In the genomic region with DNA sequence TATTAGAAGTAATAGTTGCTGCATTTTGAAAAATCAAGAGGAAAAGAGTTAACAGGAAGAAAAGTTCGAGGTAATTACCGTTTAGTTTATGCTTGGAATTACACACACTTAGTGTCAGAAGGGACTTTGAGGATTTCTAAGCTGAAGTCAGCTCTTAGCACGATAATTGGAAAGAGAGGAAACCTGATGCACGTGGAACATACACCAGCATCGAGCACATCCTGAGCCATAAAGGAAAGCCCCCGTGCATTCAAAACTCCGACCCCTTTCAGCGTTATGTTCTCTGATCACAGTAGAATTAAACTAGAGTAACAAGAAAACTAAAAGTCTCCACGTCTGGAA, we compare ENCODE assay signal across 8 cellular contexts. TPM values are rescaled to one million over a fixed set of nuclear protein-coding genes. Genes with fewer than 3 reads are reported as not detected.
DNase-seq lines count a peak whose midpoint lies in the region; ATAC-seq, FAIRE-seq and TF ChIP-seq lines count a peak whose summit lies in the region.

No MANE protein-coding gene starts in this region.

- DNase-seq in DND-41 = peak; percentile 29
- peak; percentile 12 for DNase-seq in IMR-90
- DNase-seq in bronchial epithelial cell (ENCODE audit: low read depth) = no peak
- DNase-seq in naive thymus-derived CD8-positive, alpha-beta T cell = no peak
- no peak for DNase-seq in D341Med (ENCODE audit: low spot score)
- DNase-seq in NAMALWA (ENCODE audit: low spot score) = no peak
- DNase-seq in NOMO-1 treated with DMSO at 0.1 percent for 48 hours (lab: John Stamatoyannopoulos, UW; ENCODE audit: unreplicated experiment) = no peak

- H3K79me2 ChIP-seq in DND-41 (ENCODE audit: insufficient read depth, low read length) = peaks cover 29% of the 10 kb centered on the region

- H3K9me3 ChIP-seq in DND-41 (ENCODE audit: insufficient read depth, low read length, severe bottlenecking) (no peaks in the 10 kb centered on the region), IMR-90 (ENCODE audit: control insufficient read depth, insufficient read depth, low read length) (no peaks in the 10 kb centered on the region)

- H3K9ac ChIP-seq in DND-41 (ENCODE audit: low read depth, low read length) (peak overlapping the region; percentile 76), IMR-90 (ENCODE audit: low read depth, low read length) (peak overlapping the region; percentile 62)

- CTCF ChIA-PET in IMR-90 (lab: Yijun Ruan, JAX) = interaction anchor here (0.6 to 1.0 kb wide), 2 partner anchors 13 to 717 kb away, joined by 3 to 7 read pairs; no protein-coding TSS in a partner anchor

- H3K36me3 ChIP-seq in DND-41 (ENCODE audit: insufficient read depth, low read length) (peaks cover 6% of the 10 kb centered on the region), IMR-90 (ENCODE audit: control insufficient read depth, insufficient read depth, low read length) (no peaks in the 10 kb centered on the region), bronchial epithelial cell (ENCODE audit: control insufficient read depth, insufficient read depth, low read length) (no peaks in the 10 kb centered on the region)

- H3K14ac ChIP-seq in IMR-90 (replicated peaks; ENCODE audit: low read depth, low read length) = peak overlapping the region; percentile 87; the same call in 1 of the 2 replicates

- H2AK9ac ChIP-seq in IMR-90 (replicated peaks; ENCODE audit: low read depth, low read length, poor library complexity) = no peak overlapping the region

- H3K18ac ChIP-seq in IMR-90 (ENCODE audit: low read depth, low read length) = no peak overlapping the region

- no peaks in the 10 kb centered on the region for H4K20me1 ChIP-seq in DND-41 (ENCODE audit: insufficient read depth, low read length)
- no peaks in the 10 kb centered on the region; the same call in 1 of the 2 replicates for H4K20me1 ChIP-seq in IMR-90 (ENCODE audit: insufficient read depth, low read length)

- dilution Hi-C loops in IMR-90 (cut with HindIII; ENCODE audit: low sequenced_read_pairs, unreplicated experiment) = no loop called here

- H2AFZ ChIP-seq in DND-41 (ENCODE audit: low read depth, low read length) (peak overlapping the region; percentile 98), IMR-90 (replicated peaks; ENCODE audit: low read length, poor library complexity) (peak overlapping the region; percentile 81)

- no peaks in the 10 kb centered on the region for H3K9me3 Mint-ChIP-seq in naive thymus-derived CD8-positive, alpha-beta T cell

- no peak overlapping the region for H2BK20ac ChIP-seq in IMR-90 (ENCODE audit: low read depth, low read length)

- H3K9me1 ChIP-seq in IMR-90 (ENCODE audit: insufficient read depth, low read length) = peaks cover 3% of the 10 kb centered on the region

- peak overlapping the region; percentile 28 to 99; a peak in 3 of 4 replicates for H3K4me3 ChIP-seq in DND-41 (ENCODE audit: low read depth in 1 of 2, low read length in 2 of 2)
- peak overlapping the region; percentile 100 for H3K4me3 ChIP-seq in IMR-90 (ENCODE audit: insufficient read depth, low read depth, low read length)
- H3K4me3 ChIP-seq in bronchial epithelial cell (ENCODE audit: low read depth, low read length) = peak overlapping the region; percentile 97

- H2AK5ac ChIP-seq in IMR-90 (ENCODE audit: low read depth, low read length) = no peak overlapping the region

- intact Hi-C loops in IMR-90 (cut with micrococcal nuclease) = loop anchor here (10.0 kb wide), 1 partner anchor 975 kb away; no protein-coding TSS in a partner anchor

- H3K27me3 Mint-ChIP-seq in naive thymus-derived CD8-positive, alpha-beta T cell = peaks cover 0 to 18% (median 7%) of the 10 kb centered on the region in 5 donors

- no peak for TF ChIP-seq CTCF in DND-41 (IDR thresholded peaks at IDR 0.05; ENCODE audit: borderline replicate concordance, extremely low read depth, low read length, poor library complexity, severe bottlenecking)
- TF ChIP-seq CTCF in IMR-90 (conservative IDR thresholded peaks at IDR 0.05; ENCODE audit: low read depth, low read length) = no peak
- no peak for TF ChIP-seq CTCF in bronchial epithelial cell (IDR thresholded peaks at IDR 0.05; ENCODE audit: insufficient read depth, low read length, severe bottlenecking)

- no peak for TF ChIP-seq RAD21 in IMR-90 (IDR thresholded peaks at IDR 0.05; ENCODE audit: low read length)

- H3K27me3 ChIP-seq in DND-41 (ENCODE audit: insufficient read depth, low read length, poor library complexity) (no peaks in the 10 kb centered on the region), IMR-90 (ENCODE audit: control insufficient read depth, insufficient read depth, low read length) (peaks cover 11% of the 10 kb centered on the region), bronchial epithelial cell (ENCODE audit: control insufficient read depth, insufficient read depth, low read length) (no peaks in the 10 kb centered on the region)

- peaks cover 16 to 40% (median 37%) of the 10 kb centered on the region in 4 donors for H3K4me1 Mint-ChIP-seq in naive thymus-derived CD8-positive, alpha-beta T cell

- POLR2A ChIA-PET in IMR-90 (lab: Charles Lee; ENCODE audit: unreplicated experiment) = no interaction called here
- POLR2A ChIA-PET in naive thymus-derived CD8-positive, alpha-beta T cell (lab: Charles Lee) = interaction anchor here (0.6 to 1.2 kb wide), 4 partner anchors 12 to 1213 kb away, joined by 3 to 7 read pairs (median 4); no protein-coding TSS in a partner anchor

- H2BK15ac ChIP-seq in IMR-90 (ENCODE audit: low read depth, low read length) = no peak overlapping the region

- H3K4me2 ChIP-seq in DND-41 (ENCODE audit: insufficient read depth, low read length) (peak overlapping the region; percentile 87), IMR-90 (ENCODE audit: low read depth, low read length) (peak overlapping the region; percentile 86)

- peak; percentile 53 for ATAC-seq in DND-41 (ENCODE audit: insufficient read depth, low read depth)
- ATAC-seq in GM21390 (IDR thresholded peaks at IDR 0.05; ENCODE audit: unreplicated experiment) = peak; percentile 16
- ATAC-seq in IMR-90 (ENCODE audit: low read depth) = peak; percentile 15
- ATAC-seq in naive thymus-derived CD8-positive, alpha-beta T cell = peak; percentile 18 to 31

- H3K56ac ChIP-seq in IMR-90 (ENCODE audit: extremely low read depth, insufficient read depth, low read length) = no peak overlapping the region; the same call in 1 of the 2 replicates

- no CpG with 5 or more reads among the region's 9 CpGs for WGBS in IMR-90 (ENCODE audit: extremely low coverage in 2 of 2, insufficient read length in 1 of 2), 2 experiments

- H3K4me1 ChIP-seq in DND-41 (ENCODE audit: insufficient read depth, low read length) (peaks cover 46% of the 10 kb centered on the region), IMR-90 (ENCODE audit: control insufficient read depth, insufficient read depth, low read length) (peaks cover 2% of the 10 kb centered on the region; the same call in 1 of the 2 replicates)

- TF ChIP-seq POLR2A in IMR-90 (IDR thresholded peaks at IDR 0.05; ENCODE audit: low read depth, low read length) = no peak

- H3K23ac ChIP-seq in IMR-90 (ENCODE audit: low read depth, low read length) = peak overlapping the region; percentile 91; the same call in 1 of the 2 replicates

- no peak overlapping the region for H4K91ac ChIP-seq in IMR-90 (ENCODE audit: insufficient read depth, low read depth, low read length)

- H2BK120ac ChIP-seq in IMR-90 (ENCODE audit: low read depth, low read length) = no peak overlapping the region

- peaks cover 17 to 19% of the 10 kb centered on the region in 2 experiments for H3K79me1 ChIP-seq in IMR-90 (ENCODE audit: low read depth in 1 of 2, low read length in 2 of 2)

- in situ Hi-C loops in IMR-90 (cut with MboI; ENCODE audit: low sequenced_read_pairs) = loop anchor here (10.0 to 25.0 kb wide), 2 partner anchors 1255 to 1398 kb away; a partner anchor contains a TSS

- no peak for FAIRE-seq in bronchial epithelial cell (lab: Jason Lieb, UNC)

- BruUV-seq in IMR-90 (replicated peaks; lab: Mats Ljungman, UMichigan) = no TSS peak

- peak overlapping the region; percentile 82 to 86; a peak in 3 of 4 replicates for H4K8ac ChIP-seq in IMR-90 (ENCODE audit: low read depth in 2 of 2, low read length in 2 of 2)

- peak overlapping the region; percentile 30 to 93 (median 84) for H3K27ac Mint-ChIP-seq in naive thymus-derived CD8-positive, alpha-beta T cell

- no peak overlapping the region for H2BK5ac ChIP-seq in IMR-90 (ENCODE audit: low read depth, low read length, poor library complexity, severe bottlenecking)

- no peak overlapping the region for H3K4ac ChIP-seq in IMR-90 (ENCODE audit: low read depth, low read length)

- no peak overlapping the region for H4K5ac ChIP-seq in IMR-90 (ENCODE audit: low read depth, low read length)

- peaks cover 0 to 3% (median 0%) of the 10 kb centered on the region in 3 donors for H3K36me3 Mint-ChIP-seq in naive thymus-derived CD8-positive, alpha-beta T cell

- peak overlapping the region; percentile 71 for H3K27ac ChIP-seq in DND-41 (ENCODE audit: low read length)
- no peak overlapping the region for H3K27ac ChIP-seq in IMR-90 (ENCODE audit: insufficient read depth, low read length)

- H3K4me3 Mint-ChIP-seq in naive thymus-derived CD8-positive, alpha-beta T cell = peak overlapping the region; percentile 79 to 94 (median 88)

TF ChIP-seq in IMR-90, 13 proteins besides CTCF, POLR2A, EP300 and RAD21 (continues in another document):
- TF ChIP-seq FOS (IDR thresholded peaks at IDR 0.05; ENCODE audit: low read depth, low read length) (no peak), CEBPB (IDR thresholded peaks at IDR 0.05; ENCODE audit: low read depth, low read length) (no peak), NFE2L2 (IDR thresholded peaks at IDR 0.05; ENCODE audit: low read depth, low read length) (no peak), BHLHE40 (IDR thresholded peaks at IDR 0.05; ENCODE audit: low read depth, low read length) (no peak), MXI1 (IDR thresholded peaks at IDR 0.05; ENCODE audit: borderline replicate concordance, low read depth, low read length) (no peak), CHD1 (IDR thresholded peaks at IDR 0.05; ENCODE audit: low read depth, low read length) (no peak), SMC3 (IDR thresholded peaks at IDR 0.05; ENCODE audit: low read depth, low read length) (no peak), MAFK (IDR thresholded peaks at IDR 0.05; ENCODE audit: low read depth, low read length) (no peak)
- TF ChIP-seq, protein P1, sequence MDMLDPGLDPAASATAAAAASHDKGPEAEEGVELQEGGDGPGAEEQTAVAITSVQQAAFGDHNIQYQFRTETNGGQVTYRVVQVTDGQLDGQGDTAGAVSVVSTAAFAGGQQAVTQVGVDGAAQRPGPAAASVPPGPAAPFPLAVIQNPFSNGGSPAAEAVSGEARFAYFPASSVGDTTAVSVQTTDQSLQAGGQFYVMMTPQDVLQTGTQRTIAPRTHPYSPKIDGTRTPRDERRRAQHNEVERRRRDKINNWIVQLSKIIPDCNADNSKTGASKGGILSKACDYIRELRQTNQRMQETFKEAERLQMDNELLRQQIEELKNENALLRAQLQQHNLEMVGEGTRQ (IDR thresholded peaks at IDR 0.05; ENCODE audit: low read depth, low read length) = no peak

RNA-seq across cellular contexts. Expression of a gene that starts 0.4 kb away (rescaled TPM):
- total RNA-seq in IMR-90 (2012; rRNA removed) = 11.5 and 20.0 TPM in 2 replicates
- polyA plus RNA-seq in IMR-90 (2012; rRNA removed) = 8.2 and 11.8 TPM in 2 replicates
- 1.8 and 2.2 TPM in 2 replicates for polyA plus RNA-seq in IMR-90 (2012; cell fraction: cytosol; rRNA removed)
- polyA plus RNA-seq in IMR-90 (2012; cell fraction: nucleus; rRNA removed; ENCODE audit: low replicate concordance) = 2.6 and 16.7 TPM in 2 replicates
- 17.4 and 18.6 TPM in 2 replicates for total RNA-seq in bronchial epithelial cell
- 10 to 100 TPM; 12.8 to 12.9 TPM for total RNA-seq in naive thymus-derived CD8-positive, alpha-beta T cell
- 1 to 10 TPM; 3.4 to 9.1 (median 7.9) TPM for polyA plus RNA-seq in naive thymus-derived CD8-positive, alpha-beta T cell

Comparison
In these comparisons a context has a peak if more than half of its experiments do, and no peak if none do; other contexts are left out.
1. DNase-seq: peak in DND-41 (single experiment) and IMR-90 (single experiment); none in bronchial epithelial cell (single experiment), naive thymus-derived CD8-positive, alpha-beta T cell (0 of 10), D341Med (single experiment), NAMALWA (single experiment) and NOMO-1 treated with DMSO at 0.1 percent for 48 hours (single experiment).
2. Peak in every context shown above with its lines, with median percentiles within 50 percentile points of each other: ATAC-seq and H3K4me3 ChIP-seq.